Comparison of ENCODE assay signal across 21 cellular contexts in genomic region chr2:49113046-49113445, GRCh38. TPM values are rescaled to one million over a fixed set of nuclear protein-coding genes. Genes with fewer than 3 reads are reported as not detected.
"Had no signal": no experiment of that assay in that cellular context is flagged by ENCODE, and none has a peak within 500 bp of the region (broad histone marks: within the 10 kb centered on the region; RNA-seq: fewer than 3 reads in every experiment).

No MANE protein-coding gene starts in this region.

- ATAC-seq: activated CD4-positive, alpha-beta T cell treated with anti-CD3 and anti-CD28 coated beads for 36 hours; activated T-helper 17 cell treated with anti-CD3 and anti-CD28 coated beads, Interleukin-2, amount 50 U/mL, for 72 hours; K562; PC-3 had no signal

- H3K27ac ChIP-seq: VCaP had no signal

- H3K4me3 ChIP-seq: K562 had no signal

- DNase-seq: activated CD4-positive, alpha-beta memory T cell treated with anti-CD3 and anti-CD28 coated beads, Interleukin-2, amount 10 ng/mL, durations not matched to agents 7 days and 5 days; activated CD4-positive, alpha-beta T cell treated with anti-CD3 and anti-CD28 coated beads for 36 hours; activated CD4-positive, alpha-beta T cell treated with anti-CD3 and anti-CD28 coated beads, Interleukin-2, amount 50 U/mL, for 1 hour; activated gamma-delta T cell; activated naive CD4-positive, alpha-beta T cell treated with anti-CD3 and anti-CD28 coated beads for 36 hours; activated T-cell treated with anti-CD3 and anti-CD28 coated beads for 4 hours; activated T-cell treated with anti-CD3 and anti-CD28 coated beads, Interleukin-2, amount 50 U/mL, for 48 hours; amygdala; Kasumi-1; NCI-H1105 treated with DMSO at 0.1 percent for 48 hours; NCI-H146; NCI-H187 treated with DMSO at 0.1 percent for 48 hours; NCI-H2107; NCI-H345; NCI-H526 treated with DMSO at 0.1 percent for 48 hours; PC-3; SHP77 treated with DMSO at 0.1 percent for 48 hours; T-helper 1 cell had no signal

RNA-seq across cellular contexts. Expression of gene FSHR, which starts 41.3 kb away (rescaled TPM):
- polyA plus RNA-seq: K562 had no signal
